Comparison of ENCODE assay signal across 20 cellular contexts in the genomic region with DNA sequence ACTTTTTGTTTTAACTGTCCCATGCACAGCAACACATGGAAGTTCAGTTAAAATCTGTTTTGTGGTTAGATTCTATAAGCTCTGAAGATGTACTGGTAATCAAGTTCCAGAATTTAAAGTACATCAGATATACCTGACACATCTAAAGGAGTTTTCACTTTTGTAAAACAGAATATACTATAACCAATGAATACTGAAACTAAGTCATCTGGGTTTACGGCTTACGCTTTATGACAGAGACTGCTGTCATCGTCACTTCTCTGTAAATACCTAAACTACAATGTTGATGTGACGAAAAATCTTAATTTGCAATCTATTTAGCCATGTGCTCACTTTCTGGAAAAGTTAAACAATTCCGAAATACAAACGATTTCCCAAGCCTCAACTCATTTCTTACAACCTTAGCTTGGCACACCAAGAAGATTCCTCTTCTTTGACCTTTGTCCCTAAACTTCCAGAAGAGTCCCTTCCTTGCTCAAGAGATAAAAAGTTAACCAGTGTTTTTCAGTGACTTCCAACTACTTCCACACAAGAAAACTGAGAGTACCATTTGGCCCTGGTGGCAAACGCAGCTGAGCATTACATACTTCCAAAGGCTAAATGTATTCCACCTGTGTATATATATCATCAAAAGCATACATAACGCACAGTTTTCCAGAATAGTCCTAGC. TPM values are rescaled to one million over a fixed set of nuclear protein-coding genes. Genes with fewer than 3 reads are reported as not detected.
DNase-seq lines count a peak whose midpoint lies in the region; ATAC-seq and TF ChIP-seq lines count a peak whose summit lies in the region.
"Had no signal": no experiment of that assay in that cellular context is flagged by ENCODE, and none has a peak within 500 bp of the region (broad histone marks: within the 10 kb centered on the region; RNA-seq: fewer than 3 reads in every experiment).

No MANE protein-coding gene starts in this region.

- no peak overlapping the region for H3K4ac ChIP-seq in mesendoderm (ENCODE audit: low read depth, low read length)

- H3K4me1 Mint-ChIP-seq in activated T-cell treated with anti-CD3 and anti-CD28 coated beads, Interleukin-2, amount 50 U/mL, for 72 hours (ENCODE audit: low read depth), result no peaks in the 10 kb centered on the region
- H3K4me1 Mint-ChIP-seq in activated T-helper 17 cell treated with anti-CD3 and anti-CD28 coated beads, Interleukin-2, amount 50 U/mL, for 72 hours, result peaks cover 9% of the 10 kb centered on the region
- H3K4me1 Mint-ChIP-seq: IgD-negative memory B cell had no signal

- H3K36me3 ChIP-seq in right lobe of liver, result no peaks in the 10 kb centered on the region
- H3K36me3 ChIP-seq in mesendoderm (ENCODE audit: control insufficient read depth, insufficient read depth, low read length), result peaks cover 3% of the 10 kb centered on the region

- H2BK120ac ChIP-seq in mesendoderm (ENCODE audit: low read depth, low read length), result no peak overlapping the region

- no peak overlapping the region for H3K9ac ChIP-seq in mesendoderm (ENCODE audit: low read length)
- H3K9ac ChIP-seq: BLaER1 treated with 17β-estradiol and CSF1 and Interleukin-3, amounts not matched to agents 10 nM and 100 nM had no signal

- H3K9me3 Mint-ChIP-seq in activated T-cell treated with anti-CD3 and anti-CD28 coated beads, Interleukin-2, amount 50 U/mL, for 72 hours, result no peaks in the 10 kb centered on the region
- no peaks in the 10 kb centered on the region for H3K9me3 Mint-ChIP-seq in activated T-helper 17 cell treated with anti-CD3 and anti-CD28 coated beads, Interleukin-2, amount 50 U/mL, for 72 hours
- H3K9me3 Mint-ChIP-seq: CD8-positive, alpha-beta T cell; IgD-negative memory B cell had no signal

- H3K4me3 ChIP-seq in right lobe of liver (no peak overlapping the region), mesendoderm (ENCODE audit: low read length) (no peak overlapping the region)
- H3K4me3 ChIP-seq: BLaER1 treated with 17β-estradiol and CSF1 and Interleukin-3, amounts not matched to agents 10 nM and 100 nM; MG63; PC-9 had no signal

- peaks cover 1% of the 10 kb centered on the region for H3K79me1 ChIP-seq in mesendoderm (ENCODE audit: low read length)

- H3K4me1 ChIP-seq in right lobe of liver (peaks cover 0 to 9% (median 0%) of the 10 kb centered on the region in 4 donors), mesendoderm (ENCODE audit: control insufficient read depth, low read depth, low read length) (no peaks in the 10 kb centered on the region)

- H3K27me3 ChIP-seq in right lobe of liver (no peaks in the 10 kb centered on the region), mesendoderm (ENCODE audit: insufficient read depth, low read length, poor library complexity) (peaks cover 2% of the 10 kb centered on the region)
- H3K27me3 ChIP-seq: BLaER1 treated with 17β-estradiol and CSF1 and Interleukin-3, amounts not matched to agents 10 nM and 100 nM; MG63 had no signal

- H3K56ac ChIP-seq in mesendoderm (ENCODE audit: low read length), result no peak overlapping the region

- H3K9me3 ChIP-seq in right lobe of liver, result no peaks in the 10 kb centered on the region
- H3K9me3 ChIP-seq: BLaER1 treated with 17β-estradiol and CSF1 and Interleukin-3, amounts not matched to agents 10 nM and 100 nM; MG63 had no signal

- no peak overlapping the region for H4K8ac ChIP-seq in mesendoderm (ENCODE audit: low read depth, low read length)

- H4K5ac ChIP-seq in mesendoderm (ENCODE audit: low read length), result no peak overlapping the region

- no peak overlapping the region for H3K18ac ChIP-seq in mesendoderm (ENCODE audit: low read length)

- peak overlapping the region in 1 of 2 donors; percentile 49 for H3K4me3 Mint-ChIP-seq in activated T-cell treated with anti-CD3 and anti-CD28 coated beads, Interleukin-2, amount 50 U/mL, for 72 hours
- no peak overlapping the region for H3K4me3 Mint-ChIP-seq in activated T-helper 17 cell treated with anti-CD3 and anti-CD28 coated beads, Interleukin-2, amount 50 U/mL, for 72 hours
- H3K4me3 Mint-ChIP-seq: CD8-positive, alpha-beta T cell; IgD-negative memory B cell had no signal

- WGBS in right lobe of liver (ENCODE audit: insufficient coverage, low coverage, low lambda C conversion rate, missing lambda C conversion rate), result 39% methylated on average over 8 of the region's 8 CpGs
- WGBS in mesendoderm (ENCODE audit: extremely low coverage, insufficient coverage, low lambda C conversion rate), result no CpG with 5 or more reads among the region's 8 CpGs

- H3K27ac ChIP-seq in right lobe of liver, result peak overlapping the region in 1 of 3 donors; percentile 43
- H3K27ac ChIP-seq in mesendoderm (ENCODE audit: low read depth, low read length), result no peak overlapping the region
- H3K27ac ChIP-seq: BLaER1 treated with 17β-estradiol and CSF1 and Interleukin-3, amounts not matched to agents 10 nM and 100 nM; PC-9 had no signal

- no peak overlapping the region for H2BK15ac ChIP-seq in mesendoderm (replicated peaks; ENCODE audit: low read depth)

- H3K36me3 Mint-ChIP-seq in activated T-cell treated with anti-CD3 and anti-CD28 coated beads, Interleukin-2, amount 50 U/mL, for 72 hours (ENCODE audit: insufficient read depth in 2 of 2), result peaks cover 2 to 7% of the 10 kb centered on the region in 2 donors
- H3K36me3 Mint-ChIP-seq in activated T-helper 17 cell treated with anti-CD3 and anti-CD28 coated beads, Interleukin-2, amount 50 U/mL, for 72 hours (ENCODE audit: low read depth), result peaks cover 82% of the 10 kb centered on the region

- no peak overlapping the region for H2AK5ac ChIP-seq in mesendoderm (ENCODE audit: low read length)

- no peaks in the 10 kb centered on the region for H3K27me3 Mint-ChIP-seq in activated T-cell treated with anti-CD3 and anti-CD28 coated beads, Interleukin-2, amount 50 U/mL, for 72 hours (ENCODE audit: low read depth)
- no peaks in the 10 kb centered on the region for H3K27me3 Mint-ChIP-seq in activated T-helper 17 cell treated with anti-CD3 and anti-CD28 coated beads, Interleukin-2, amount 50 U/mL, for 72 hours
- H3K27me3 Mint-ChIP-seq: IgD-negative memory B cell had no signal

- no peak for TF ChIP-seq POLR2A in right lobe of liver (IDR thresholded peaks at IDR 0.05)

- H3K23ac ChIP-seq in mesendoderm (ENCODE audit: low read length), result no peak overlapping the region

- H3K4me2 ChIP-seq in mesendoderm (ENCODE audit: low read length), result no peak overlapping the region
- H3K4me2 ChIP-seq: BLaER1 treated with 17β-estradiol and CSF1 and Interleukin-3, amounts not matched to agents 10 nM and 100 nM; PC-9 had no signal

- intact Hi-C loops in right lobe of liver (cut with DNase I) (no loop called here), Right ventricle myocardium inferior (cut with DNase I) (no loop called here), left ventricle myocardium superior (cut with micrococcal nuclease) (no loop called here)

- no peaks in the 10 kb centered on the region for H3K79me2 ChIP-seq in mesendoderm (ENCODE audit: control insufficient read depth, insufficient read depth, low read length)

- peak overlapping the region; percentile 45 for H3K27ac Mint-ChIP-seq in activated T-cell treated with anti-CD3 and anti-CD28 coated beads, Interleukin-2, amount 50 U/mL, for 72 hours
- H3K27ac Mint-ChIP-seq in activated T-helper 17 cell treated with anti-CD3 and anti-CD28 coated beads, Interleukin-2, amount 50 U/mL, for 72 hours, result peak overlapping the region; percentile 14
- H3K27ac Mint-ChIP-seq: CD8-positive, alpha-beta T cell; IgD-negative memory B cell had no signal

- no peak overlapping the region for H2BK5ac ChIP-seq in mesendoderm (ENCODE audit: low read length)

- ATAC-seq in activated T-cell treated with anti-CD3 and anti-CD28 coated beads, Interleukin-2, amount 50 U/mL, for 72 hours (replicated peaks in 1 of 2), result peak; percentile 34 to 87
- ATAC-seq in activated T-helper 17 cell treated with anti-CD3 and anti-CD28 coated beads, Interleukin-2, amount 50 U/mL, for 72 hours (replicated peaks), result peak; percentile 81
- peak; percentile 55 to 76 (median 70) for ATAC-seq in right lobe of liver
- ATAC-seq in Right ventricle myocardium inferior, result no peak
- ATAC-seq in left ventricle myocardium superior, result no peak
- ATAC-seq: CD8-positive, alpha-beta T cell had no signal

- TF ChIP-seq CTCF in right lobe of liver (IDR thresholded peaks at IDR 0.05), result no peak

- no peak for DNase-seq in activated T-cell treated with anti-CD3 and anti-CD28 coated beads, Interleukin-2, amount 50 U/mL, for 72 hours
- no peak for DNase-seq in activated T-cell treated with anti-CD3 and anti-CD28 coated beads, Interleukin-2, amount 50 U/mL, for 48 hours
- no peak for DNase-seq in right lobe of liver
- no peak for DNase-seq in mesendoderm
- no peak for DNase-seq in Right ventricle myocardium inferior (ENCODE audit: missing footprints)
- DNase-seq in left ventricle myocardium superior, result no peak
- DNase-seq in NCI-H128 (lab: John Stamatoyannopoulos, UW; ENCODE audit: unreplicated experiment), result no peak
- DNase-seq: CD8-positive, alpha-beta T cell; H7; Karpas-422; MG63; NCI-H1048; NCI-H1436 treated with DMSO at 0.1 percent for 48 hours; NCI-H2029; NCI-H345; NCI-H524 treated with DMSO at 0.1 percent for 48 hours; PC-9 had no signal

RNA-seq across cellular contexts. Expression of a gene that starts 56.8 kb away (rescaled TPM):
- total RNA-seq in activated T-cell treated with anti-CD3 and anti-CD28 coated beads, Interleukin-2, amount 50 U/mL, for 72 hours, result under 1 TPM; 0.09 to 0.36 TPM
- total RNA-seq in activated T-helper 17 cell treated with anti-CD3 and anti-CD28 coated beads, Interleukin-2, amount 50 U/mL, for 72 hours, result 1 to 10 TPM in 1 of 2 donors, under 1 TPM in 1; 0.61 to 1.6 TPM
- total RNA-seq in right lobe of liver, result 1 to 10 TPM in 3 of 6 experiments, under 1 TPM in 3; 0.43 to 2.5 (median 0.87) TPM
- polyA plus RNA-seq in mesendoderm (2013, experiment 1 of 2), result 0.21 TPM
- polyA plus RNA-seq in mesendoderm (2013, experiment 2 of 2), result 0.36 TPM
- 9.8 TPM for total RNA-seq in Right ventricle myocardium inferior
- total RNA-seq in left ventricle myocardium superior, result 16.9 TPM
- polyA plus RNA-seq: IgD-negative memory B cell had no signal

RNA-seq across cellular contexts. Expression of a gene that starts 58.2 kb away (rescaled TPM):
- total RNA-seq in activated T-cell treated with anti-CD3 and anti-CD28 coated beads, Interleukin-2, amount 50 U/mL, for 72 hours, result 10 to 100 TPM; 39.1 to 39.9 TPM
- total RNA-seq in activated T-helper 17 cell treated with anti-CD3 and anti-CD28 coated beads, Interleukin-2, amount 50 U/mL, for 72 hours, result 10 to 100 TPM; 43.8 to 56.9 TPM
- total RNA-seq in right lobe of liver (1 to 10 TPM; 3.0 to 9.9 (median 5.8) TPM), Right ventricle myocardium inferior (13.1 TPM), left ventricle myocardium superior (19.2 TPM)
- 41.6 TPM for polyA plus RNA-seq in mesendoderm (2013, experiment 1 of 2)
- 42.5 TPM for polyA plus RNA-seq in mesendoderm (2013, experiment 2 of 2)

Comparison
In these comparisons a context has a peak if more than half of its experiments do, and no peak if none do; other contexts are left out.
1. ATAC-seq: peak in activated T-cell treated with anti-CD3 and anti-CD28 coated beads, Interleukin-2, amount 50 U/mL, for 72 hours (2 of 2), activated T-helper 17 cell treated with anti-CD3 and anti-CD28 coated beads, Interleukin-2, amount 50 U/mL, for 72 hours (single experiment) and right lobe of liver (4 of 4); none in Right ventricle myocardium inferior (single experiment) and left ventricle myocardium superior (single experiment).